ENCODE assay signal across 17 cellular contexts in genomic region chr4:127012549-127012948, GRCh38.
A peak's percentile ranks its signal among the peaks of the same experiment; 100 is the strongest.
DNase-seq lines count a peak whose midpoint lies in the region; ATAC-seq, FAIRE-seq and TF ChIP-seq lines count a peak whose summit lies in the region.
"Had no signal": no experiment of that assay in that cellular context is flagged by ENCODE, and none has a peak within 500 bp of the region (broad histone marks: within the 10 kb centered on the region; RNA-seq: fewer than 3 reads in every experiment).

No MANE protein-coding gene starts in this region.

- ATAC-seq in HG02610 (IDR thresholded peaks at IDR 0.05; ENCODE audit: unreplicated experiment) = no peak
- ATAC-seq: activated CD4-positive, alpha-beta T cell treated with anti-CD3 and anti-CD28 coated beads for 36 hours; left colon had no signal

- peak; percentile 14 for DNase-seq in ELR (ENCODE audit: low read depth)
- DNase-seq in NCI-H226 = peak; percentile 12
- peak; percentile 18 for DNase-seq in epithelial cell of esophagus (ENCODE audit: low read depth)
- peak; percentile 87 for DNase-seq in renal cortical epithelial cell (ENCODE audit: low read depth)
- no peak for DNase-seq in GM12892 (ENCODE audit: insufficient read length)
- no peak for DNase-seq in caudate nucleus (lab: John Stamatoyannopoulos, UW)
- DNase-seq: activated CD4-positive, alpha-beta T cell treated with anti-CD3 and anti-CD28 coated beads for 36 hours; activated naive CD8-positive, alpha-beta T cell treated with anti-CD3 and anti-CD28 coated beads, Interleukin-2, amount 10 ng/mL, durations not matched to agents 7 days and 5 days; activated T-cell treated with anti-CD3 and anti-CD28 coated beads for 4 hours; DND-41; left colon; NCI-H82; spleen had no signal

- H3K4me3 ChIP-seq in epithelial cell of esophagus (ENCODE audit: low read length) = no peak overlapping the region
- H3K4me3 ChIP-seq: spleen had no signal

- TF ChIP-seq CTCF in epithelial cell of esophagus (IDR thresholded peaks at IDR 0.05; ENCODE audit: insufficient read depth, low read depth, low read length, missing control alignments) = no peak

- FAIRE-seq in GM12892 (lab: Jason Lieb, UNC) = no peak
- FAIRE-seq: endothelial cell of umbilical vein had no signal

- H3K27ac ChIP-seq in caudate nucleus (ENCODE audit: low read depth, low read length) = no peak overlapping the region
- H3K27ac ChIP-seq: C4-2B, parathyroid adenoma, spleen had no signal

- TF ChIP-seq POLR2A in GM12892 (IDR thresholded peaks at IDR 0.05; ENCODE audit: low read depth, low read length) = no peak

Comparison
In these comparisons a context has a peak if more than half of its experiments do, and no peak if none do; other contexts are left out.
1. DNase-seq: peak in ELR (single experiment), NCI-H226 (single experiment), epithelial cell of esophagus (single experiment) and renal cortical epithelial cell (single experiment); none in GM12892 (single experiment) and caudate nucleus (0 of 61).